In the genomic region with DNA sequence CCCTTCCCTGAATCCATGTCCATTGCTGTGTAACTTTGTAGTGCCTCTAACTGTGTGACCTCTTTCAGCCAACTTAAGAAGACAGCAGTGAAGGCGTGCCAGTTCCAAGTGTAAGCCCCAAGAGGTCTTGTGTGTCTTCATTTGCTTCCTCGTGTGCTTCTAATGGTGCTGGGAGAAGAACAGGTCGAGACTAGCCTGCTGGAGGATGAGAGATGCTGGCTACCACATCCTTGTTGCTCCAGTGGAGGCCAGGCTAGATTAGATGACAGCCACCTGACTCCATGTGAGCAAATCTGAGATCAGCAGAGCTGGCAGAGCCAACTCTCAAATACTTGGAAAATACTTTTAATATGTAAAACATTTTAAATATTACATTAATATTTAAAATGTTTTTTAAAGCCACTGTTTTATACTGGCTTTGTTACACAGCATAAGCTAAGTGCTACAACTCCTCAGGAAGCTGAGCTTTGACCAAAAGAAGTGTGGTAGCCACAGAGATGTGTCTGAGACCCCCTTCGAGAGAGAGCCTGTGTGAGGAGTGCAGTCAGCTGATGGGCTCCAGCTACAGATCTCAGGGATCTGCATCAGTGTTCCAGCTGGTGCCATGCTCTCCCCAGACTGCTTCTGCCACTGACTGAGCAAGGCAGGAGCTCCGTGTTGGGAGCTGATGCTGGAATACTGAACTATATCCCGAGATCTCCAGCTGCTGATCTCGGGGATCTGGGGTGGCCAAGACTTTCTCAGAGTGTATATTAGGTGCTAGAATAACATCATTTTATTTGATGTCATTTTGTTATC, we compare ENCODE assay signal across 24 cellular contexts. TPM values are rescaled to one million over a fixed set of nuclear protein-coding genes. Genes with fewer than 3 reads are reported as not detected.
"Had no signal": no experiment of that assay in that cellular context is flagged by ENCODE, and none has a peak within 500 bp of the region (broad histone marks: within the 10 kb centered on the region; RNA-seq: fewer than 3 reads in every experiment).

No MANE protein-coding gene starts in this region.

- H3K4me1 ChIP-seq: lower lobe of right lung, parathyroid adenoma, sigmoid colon, stomach, thyroid gland, vagina had no signal

- H3K4me3 ChIP-seq: gastroesophageal sphincter, heart right ventricle, lower lobe of right lung, psoas muscle, sigmoid colon, stomach, thyroid gland, vagina had no signal

- H3K9me3 ChIP-seq: gastroesophageal sphincter, lower lobe of right lung, psoas muscle, sigmoid colon, thyroid gland, vagina had no signal

- H3K27me3 ChIP-seq: gastroesophageal sphincter, heart right ventricle, neutrophil, sigmoid colon, stomach, thyroid gland, vagina had no signal

- ATAC-seq: gastroesophageal sphincter; heart right ventricle; left ventricle myocardium superior; lower lobe of right lung; natural killer cell; psoas muscle; right cardiac atrium; stimulated activated effector memory CD8-positive, alpha-beta T cell treated with anti-CD3 and anti-CD28 coated beads, Interleukin-12 subunit alpha, Interleukin-12 subunit beta, amount 100 ng/mL, for 72 hours had no signal

- DNase-seq: effector CD8-positive, alpha-beta T cell; endodermal cell; erythroblast; heart right ventricle; hippocampal formation; islet precursor cell; left ventricle myocardium superior; lower lobe of right lung; natural killer cell; psoas muscle; right cardiac atrium; sigmoid colon; stimulated activated CD4-positive, alpha-beta T cell treated with anti-CD3 and anti-CD28 coated beads, Interleukin-2, amount 100 ng/mL, for 24 hours; stimulated activated CD4-positive, alpha-beta T cell treated with anti-CD3 and anti-CD28 coated beads, Interleukin-4, amount 100 ng/mL, for 24 hours; stimulated activated naive CD4-positive, alpha-beta T cell treated with Interleukin-2 at 50 U/mL for 16 hours; stomach; thyroid gland; trophoblast cell had no signal

- H2AFZ ChIP-seq: parathyroid adenoma had no signal

- FAIRE-seq: colon had no signal

- H3K9ac ChIP-seq: parathyroid adenoma had no signal

- H3K27ac ChIP-seq: gastroesophageal sphincter, heart right ventricle, lower lobe of right lung, neutrophil, parathyroid adenoma, sigmoid colon, stomach, thyroid gland, vagina had no signal

- H3K36me3 ChIP-seq: lower lobe of right lung, neutrophil, sigmoid colon, thyroid gland, vagina had no signal

RNA-seq across cellular contexts. Expression of gene KCNJ11, which starts 8.9 kb away (rescaled TPM):
- total RNA-seq: vagina had no signal
